Comparison of ENCODE assay signal across 12 cellular contexts in genomic region chr1:203751618-203752361, GRCh38. TPM values are rescaled to one million over a fixed set of nuclear protein-coding genes. Genes with fewer than 3 reads are reported as not detected.
DNase-seq lines count a peak whose midpoint lies in the region; FAIRE-seq and TF ChIP-seq lines count a peak whose summit lies in the region.
"Not testable (repeated sequence)": the region's sequence is repeated elsewhere in the genome, so short reads cannot be mapped to it uniquely, and the experiment has no call there.
"Had no signal": no experiment of that assay in that cellular context is flagged by ENCODE, and none has a peak within 500 bp of the region (broad histone marks: within the 10 kb centered on the region; RNA-seq: fewer than 3 reads in every experiment).

No MANE protein-coding gene starts in this region.

- BruUV-seq in Calu3 (replicated peaks; lab: Mats Ljungman, UMichigan); OCI-LY7 (replicated peaks; lab: Mats Ljungman, UMichigan); MCF 10A (replicated peaks; lab: Mats Ljungman, UMichigan): not testable (repeated sequence)

- not testable (repeated sequence) for H3K36me3 ChIP-seq in OCI-LY7 (ENCODE audit: insufficient read depth, low read length); SJSA1; esophagus (ENCODE audit: control insufficient read depth in 2 of 2, insufficient read depth in 2 of 2, low read length in 1 of 2); hepatocyte (replicated peaks; ENCODE audit: insufficient read depth, low read depth); small intestine (ENCODE audit: control insufficient read depth in 2 of 2, insufficient read depth in 2 of 2, low read length in 2 of 2)

- POLR2A ChIA-PET in OCI-LY7 (lab: Charles Lee): interaction anchor here (0.7 to 8.9 kb wide), 4 partner anchors 11 to 386 kb away, joined by 3 to 84 read pairs (median 38); partner anchors contain the start of gene LAX1
- POLR2A ChIA-PET in MCF 10A (lab: Yijun Ruan, JAX): interaction anchor here (0.6 to 3.8 kb wide), 7 partner anchors 18 to 718 kb away, joined by 3 to 30 read pairs (median 5); partner anchors contain the start of gene ATP2B4

- CTCF ChIA-PET in Calu3 (lab: Charles Lee) (interaction anchor here (0.6 to 0.7 kb wide), 2 partner anchors 70 to 249 kb away, joined by 3 to 4 read pairs; no protein-coding TSS in a partner anchor), OCI-LY7 (lab: Charles Lee; ENCODE audit: unreplicated experiment) (interaction anchor here (0.6 kb wide), 3 partner anchors 11 to 40 kb away, joined by 3 to 4 read pairs (median 3); no protein-coding TSS in a partner anchor), MCF 10A (lab: Yijun Ruan, JAX) (interaction anchor here (0.6 to 1.8 kb wide), 20 partner anchors 8 to 485 kb away, joined by 3 to 5 read pairs (median 3); no protein-coding TSS in a partner anchor)

- not testable (repeated sequence) for H3K27ac Mint-ChIP-seq in Calu3 (ENCODE audit: unreplicated experiment)
- H3K27ac Mint-ChIP-seq in MCF 10A (ENCODE audit: low read depth, unreplicated experiment) (peak overlapping the region; percentile 17), mesothelial cell of epicardium (peak overlapping the region; percentile 93)

- H3K27me3 Mint-ChIP-seq in Calu3 (ENCODE audit: unreplicated experiment); MCF 10A (ENCODE audit: insufficient read depth, unreplicated experiment); mesothelial cell of epicardium (ENCODE audit: low read depth): not testable (repeated sequence)

- H3K9me3 Mint-ChIP-seq in Calu3 (ENCODE audit: low read depth, unreplicated experiment); MCF 10A (ENCODE audit: unreplicated experiment); mesothelial cell of epicardium: not testable (repeated sequence)

- not testable (repeated sequence) for FAIRE-seq in small intestine (lab: Jason Lieb, UNC)

- H3K4me3 Mint-ChIP-seq in Calu3 (ENCODE audit: low read depth, unreplicated experiment); MCF 10A (ENCODE audit: unreplicated experiment); mesothelial cell of epicardium: not testable (repeated sequence)

- H3K4me3 ChIP-seq in OCI-LY7 (ENCODE audit: low read depth, low read length, poor library complexity, severe bottlenecking); SJSA1; esophagus (ENCODE audit: low read depth in 1 of 2, low read length in 2 of 2); hepatocyte; small intestine (ENCODE audit: low read depth in 1 of 2, low read length in 2 of 2): not testable (repeated sequence)

- not testable (repeated sequence) for H2AFZ ChIP-seq in OCI-LY7 (ENCODE audit: low read length); hepatocyte

- WGBS in esophagus, 2 donors: 79 to 80% methylated on average over 5 of the region's 5 CpGs
- WGBS in hepatocyte (ENCODE audit: low lambda C conversion rate, missing lambda C conversion rate): 92% methylated on average over 5 of the region's 5 CpGs
- WGBS in small intestine, 3 donors: 82 to 86% (median 84%) methylated on average over 5 of the region's 5 CpGs

- H3K4me1 ChIP-seq in OCI-LY7 (ENCODE audit: insufficient read depth, low read length, poor library complexity, severe bottlenecking) (peaks cover 59% of the 10 kb centered on the region), SJSA1 (replicated peaks) (peaks cover 22% of the 10 kb centered on the region)
- not testable (repeated sequence) for H3K4me1 ChIP-seq in esophagus (ENCODE audit: control insufficient read depth in 2 of 2, insufficient read depth in 2 of 2, low read length in 1 of 2); hepatocyte (ENCODE audit: insufficient read depth); small intestine (ENCODE audit: control insufficient read depth in 2 of 2, insufficient read depth in 1 of 2, low read depth in 1 of 2, low read length in 1 of 2)

- H3K4me2 ChIP-seq in OCI-LY7 (ENCODE audit: low read length); hepatocyte: not testable (repeated sequence)

- H3K4me1 Mint-ChIP-seq in Calu3 (ENCODE audit: low read depth, unreplicated experiment) (peaks cover 24% of the 10 kb centered on the region), MCF 10A (ENCODE audit: insufficient read depth, unreplicated experiment) (peaks cover 26% of the 10 kb centered on the region), mesothelial cell of epicardium (peaks cover 14% of the 10 kb centered on the region)

- intact Hi-C loops in Calu3 (cut with micrococcal nuclease; ENCODE audit: unreplicated experiment): not testable (repeated sequence)
- intact Hi-C loops in OCI-LY7 (cut with micrococcal nuclease; ENCODE audit: unreplicated experiment) (loop anchor here (5.0 kb wide), 1 partner anchor 454 kb away; no protein-coding TSS in a partner anchor), MCF 10A (cut with micrococcal nuclease) (loop anchor here (2.0 to 5.0 kb wide), 2 partner anchors 17 to 46 kb away; partner anchors contain the start of genes ZBED6 and ZC3H11A)

- H3K9me2 ChIP-seq in OCI-LY7 (ENCODE audit: insufficient read depth, low read length); hepatocyte (replicated peaks; ENCODE audit: insufficient read depth): not testable (repeated sequence)

- H4K20me1 ChIP-seq in OCI-LY7 (ENCODE audit: insufficient read depth, low read length); hepatocyte (ENCODE audit: insufficient read depth, poor library complexity, severe bottlenecking): not testable (repeated sequence)

- not testable (repeated sequence) for H3K9me3 ChIP-seq in OCI-LY7 (ENCODE audit: low read length); SJSA1 (replicated peaks); esophagus (ENCODE audit: control insufficient read depth in 2 of 2, insufficient read depth in 1 of 2, low read depth in 1 of 2, low read length in 1 of 2); hepatocyte (ENCODE audit: low read depth); small intestine (ENCODE audit: control insufficient read depth, low read depth)

- H3K79me2 ChIP-seq in OCI-LY7 (ENCODE audit: insufficient read depth, low read depth, low read length); hepatocyte: not testable (repeated sequence)

- DNase-seq in Calu3 (peak; percentile 17), small intestine (peak; percentile 69)
- not testable (repeated sequence) for DNase-seq in OCI-LY7 (ENCODE audit: low spot score); SJSA1 (ENCODE audit: low read depth in 1 of 2, low spot score in 2 of 2); MCF 10A (ENCODE audit: unreplicated experiment); hepatocyte (ENCODE audit: low spot score); mesothelial cell of epicardium (ENCODE audit: low spot score in 2 of 2, unreplicated experiment in 2 of 2)

- not testable (repeated sequence) for H3K36me3 Mint-ChIP-seq in Calu3 (ENCODE audit: insufficient read depth, unreplicated experiment); MCF 10A (ENCODE audit: insufficient read depth, unreplicated experiment); mesothelial cell of epicardium

- not testable (repeated sequence) for TF ChIP-seq CTCF in Calu3 (IDR thresholded peaks at IDR 0.05; ENCODE audit: unreplicated experiment); OCI-LY7 (conservative IDR thresholded peaks at IDR 0.05; ENCODE audit: low read length); MCF 10A (IDR thresholded peaks at IDR 0.05; ENCODE audit: unreplicated experiment); hepatocyte (IDR thresholded peaks at IDR 0.05; ENCODE audit: poor library complexity); mesothelial cell of epicardium (IDR thresholded peaks at IDR 0.05; ENCODE audit: unreplicated experiment)

- H3K27ac ChIP-seq in OCI-LY7 (ENCODE audit: low read depth, low read length, poor library complexity, severe bottlenecking) (peak overlapping the region; percentile 98), SJSA1 (peak overlapping the region; percentile 14; the same call in 1 of the 2 replicates), esophagus (ENCODE audit: low read depth in 2 of 2, low read length in 1 of 2) (peak overlapping the region; percentile 35 to 40), hepatocyte (peak overlapping the region; percentile 33)
- H3K27ac ChIP-seq in small intestine (ENCODE audit: low read depth in 1 of 2, low read length in 1 of 2): not testable (repeated sequence)

- H3K27me3 ChIP-seq in SJSA1 (replicated peaks); esophagus (ENCODE audit: control insufficient read depth in 1 of 2, insufficient read depth in 2 of 2, low read length in 2 of 2); hepatocyte; small intestine (ENCODE audit: control insufficient read depth in 2 of 2, insufficient read depth in 2 of 2, low read length in 2 of 2): not testable (repeated sequence)

RNA-seq across cellular contexts. Expression of gene LAX1, which starts 13.2 kb away (rescaled TPM):
- total RNA-seq in Calu3 (2022): not detected in 2 replicates
- total RNA-seq in OCI-LY7 (2014; rRNA removed; shearing (Covaris generic)): 19.6 and 20.3 TPM in 2 replicates
- total RNA-seq in OCI-LY7 (2022): 63.8 and 66.7 TPM in 2 replicates
- 0.03 TPM in 1 of 2 replicates, not detected in the other for total RNA-seq in SJSA1 (2014; rRNA removed; shearing (Covaris generic))
- not detected in 2 replicates for total RNA-seq in MCF 10A (2022)
- polyA plus RNA-seq in esophagus: under 1 TPM; 0.14 to 0.16 TPM
- not detected in 2 replicates for total RNA-seq in hepatocyte
- not detected in 2 replicates for polyA plus RNA-seq in hepatocyte
- total RNA-seq in mesothelial cell of epicardium: 0.07 TPM in 1 of 3 replicates, not detected in the others
- under 1 TPM in 2 of 3 donors, not detected in 1; 0.72 to 0.81 TPM for polyA plus RNA-seq in small intestine
- total RNA-seq: G401, H7, HT-29 had no signal
- polyA plus RNA-seq: AG04450 had no signal

RNA-seq across cellular contexts. Expression of gene ZBED6, which starts 43.6 kb away (rescaled TPM):
- total RNA-seq in Calu3 (2022) (32.8 and 35.6 TPM in 2 replicates), OCI-LY7 (2022) (32.1 and 35.8 TPM in 2 replicates), MCF 10A (2022) (68.2 and 69.8 TPM in 2 replicates), hepatocyte (9.6 and 12.8 TPM in 2 replicates), mesothelial cell of epicardium (57.4 to 60.4 TPM (median 58.3 TPM) in 3 replicates)
- total RNA-seq in OCI-LY7 (2014; rRNA removed; shearing (Covaris generic)): 9.1 and 12.2 TPM in 2 replicates
- total RNA-seq in SJSA1 (2014; rRNA removed; shearing (Covaris generic)): 10.1 and 12.9 TPM in 2 replicates
- polyA plus RNA-seq in esophagus (1 to 10 TPM in 1 of 2 donors, under 1 TPM in 1; 0.86 to 1.8 TPM), hepatocyte (1.5 and 2.6 TPM in 2 replicates), small intestine (1 to 10 TPM in 1 of 3 donors, under 1 TPM in 2; 0.27 to 2.2 (median 0.89) TPM)

RNA-seq across cellular contexts. Expression of gene ZC3H11A, which starts 43.6 kb away (rescaled TPM):
- total RNA-seq in Calu3 (2022): 103 and 113 TPM in 2 replicates
- total RNA-seq in OCI-LY7 (2014; rRNA removed; shearing (Covaris generic)): 143 and 150 TPM in 2 replicates
- total RNA-seq in OCI-LY7 (2022): 113 and 126 TPM in 2 replicates
- total RNA-seq in SJSA1 (2014; rRNA removed; shearing (Covaris generic)): 73.5 and 99.3 TPM in 2 replicates
- total RNA-seq in MCF 10A (2022): 148 and 156 TPM in 2 replicates
- polyA plus RNA-seq in esophagus: 10 to 100 TPM; 35.8 to 38.3 TPM
- 120 and 123 TPM in 2 replicates for total RNA-seq in hepatocyte
- polyA plus RNA-seq in hepatocyte: 33.7 and 34.9 TPM in 2 replicates
- 105 to 113 TPM (median 111 TPM) in 3 replicates for total RNA-seq in mesothelial cell of epicardium
- 10 to 100 TPM; 36.5 to 46.7 (median 37.9) TPM for polyA plus RNA-seq in small intestine

Comparison
In these comparisons a context has a peak if more than half of its experiments do, and no peak if none do; other contexts are left out.
1. RNA of gene LAX1, which starts 13.2 kb away (total RNA-seq): 19.6 to 66.7 TPM in OCI-LY7; not detected in MCF 10A, 0.07 TPM in mesothelial cell of epicardium, not detected in Calu3, 0.03 TPM in SJSA1 and not detected in hepatocyte; every median in the first group is over 10 times any median in the second.